19 cellular contexts compared by ENCODE assay signal in the genomic region with DNA sequence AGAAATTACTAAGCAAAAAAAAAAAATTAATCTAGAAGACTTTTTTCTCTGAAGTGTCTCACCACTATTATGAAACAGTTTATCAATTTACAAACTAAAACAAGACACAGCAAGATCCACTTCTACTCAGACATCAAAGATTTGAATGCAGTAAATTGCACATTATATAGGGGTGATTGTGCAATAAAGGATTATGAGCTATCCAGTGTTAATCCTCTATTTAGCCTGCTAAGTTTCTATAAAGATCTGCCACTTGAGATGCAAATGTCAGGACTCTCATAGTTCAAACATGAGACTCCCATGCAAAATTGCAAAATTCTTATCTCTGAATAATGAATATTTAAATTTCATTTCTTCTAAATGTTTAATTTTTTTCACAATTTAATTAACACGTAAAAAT. TPM values are rescaled to one million over a fixed set of nuclear protein-coding genes. Genes with fewer than 3 reads are reported as not detected.
"Had no signal": no experiment of that assay in that cellular context is flagged by ENCODE, and none has a peak within 500 bp of the region (broad histone marks: within the 10 kb centered on the region; RNA-seq: fewer than 3 reads in every experiment).

No MANE protein-coding gene starts in this region.

- H3K27ac ChIP-seq: ascending aorta, esophagus squamous epithelium, lower lobe of right lung, sigmoid colon, WERI-Rb-1 had no signal

- H3K27me3 ChIP-seq: ascending aorta, esophagus squamous epithelium, sigmoid colon had no signal

- H3K36me3 ChIP-seq: ascending aorta, esophagus squamous epithelium, lower lobe of right lung, sigmoid colon, WERI-Rb-1 had no signal

- H3K4me1 ChIP-seq: ascending aorta, lower lobe of right lung, sigmoid colon had no signal

- H3K9me3 ChIP-seq: ascending aorta, esophagus squamous epithelium, lower lobe of right lung, sigmoid colon had no signal

- H3K4me1 Mint-ChIP-seq: activated CD4-positive, alpha-beta T cell treated with anti-CD3 and anti-CD28 coated beads for 36 hours; activated CD8-positive, alpha-beta memory T cell treated with anti-CD3 and anti-CD28 coated beads, Interleukin-2, amount 10 ng/mL, durations not matched to agents 7 days and 5 days had no signal

- H3K36me3 Mint-ChIP-seq: activated CD4-positive, alpha-beta memory T cell treated with anti-CD3 and anti-CD28 coated beads for 36 hours; activated CD8-positive, alpha-beta memory T cell treated with anti-CD3 and anti-CD28 coated beads, Interleukin-2, amount 10 ng/mL, durations not matched to agents 7 days and 5 days had no signal

- DNase-seq: activated CD4-positive, alpha-beta memory T cell treated with anti-CD3 and anti-CD28 coated beads for 36 hours; activated CD4-positive, alpha-beta T cell treated with anti-CD3 and anti-CD28 coated beads for 36 hours; activated CD8-positive, alpha-beta memory T cell treated with anti-CD3 and anti-CD28 coated beads, Interleukin-2, amount 10 ng/mL, durations not matched to agents 7 days and 5 days; activated naive CD4-positive, alpha-beta T cell treated with anti-CD3 and anti-CD28 coated beads for 36 hours; activated T-cell treated with anti-CD3 and anti-CD28 coated beads, Interleukin-2, amount 50 U/mL, for 1 hour; esophagus squamous epithelium; glutamatergic neuron; lower lobe of right lung; sigmoid colon; stimulated activated CD4-positive, alpha-beta T cell treated with anti-CD3 and anti-CD28 coated beads, Interleukin-1b, Interleukin-23, amount 100 ng/mL, for 48 hours; T-helper 1 cell; T1000; WERI-Rb-1 had no signal

- H3K27ac Mint-ChIP-seq: activated CD4-positive, alpha-beta memory T cell treated with anti-CD3 and anti-CD28 coated beads for 36 hours; activated CD4-positive, alpha-beta T cell treated with anti-CD3 and anti-CD28 coated beads for 36 hours; activated CD8-positive, alpha-beta memory T cell treated with anti-CD3 and anti-CD28 coated beads, Interleukin-2, amount 10 ng/mL, durations not matched to agents 7 days and 5 days; activated naive CD4-positive, alpha-beta T cell treated with anti-CD3 and anti-CD28 coated beads for 36 hours; activated T-helper 2 cell treated with anti-CD3 and anti-CD28 coated beads, Interferon-gamma antibody, Interleukin-2, Interleukin-4, amounts not matched to agents 10 μg/mL and 5 μg/mL and 100 μg/mL, durations not matched to agents 14 hours and 24 hours and 36 hours; progenitor cell of endocrine pancreas had no signal

- H3K4me3 ChIP-seq: ascending aorta, esophagus squamous epithelium, lower lobe of right lung, sigmoid colon had no signal

- ATAC-seq: activated CD4-positive, alpha-beta T cell treated with anti-CD3 and anti-CD28 coated beads for 36 hours; activated CD8-positive, alpha-beta memory T cell treated with anti-CD3 and anti-CD28 coated beads, Interleukin-2, amount 10 ng/mL, durations not matched to agents 7 days and 5 days; lower lobe of right lung had no signal

- H3K4me3 Mint-ChIP-seq: activated CD4-positive, alpha-beta memory T cell treated with anti-CD3 and anti-CD28 coated beads for 36 hours; activated CD4-positive, alpha-beta T cell treated with anti-CD3 and anti-CD28 coated beads for 36 hours; activated CD8-positive, alpha-beta memory T cell treated with anti-CD3 and anti-CD28 coated beads, Interleukin-2, amount 10 ng/mL, durations not matched to agents 7 days and 5 days; activated naive CD4-positive, alpha-beta T cell treated with anti-CD3 and anti-CD28 coated beads for 36 hours had no signal

- H3K27me3 Mint-ChIP-seq: activated CD4-positive, alpha-beta memory T cell treated with anti-CD3 and anti-CD28 coated beads for 36 hours; activated CD4-positive, alpha-beta T cell treated with anti-CD3 and anti-CD28 coated beads for 36 hours; activated CD8-positive, alpha-beta memory T cell treated with anti-CD3 and anti-CD28 coated beads, Interleukin-2, amount 10 ng/mL, durations not matched to agents 7 days and 5 days; progenitor cell of endocrine pancreas had no signal

RNA-seq across cellular contexts. Expression of a gene that starts 2.2 kb away (rescaled TPM):
- total RNA-seq: activated CD4-positive, alpha-beta memory T cell treated with anti-CD3 and anti-CD28 coated beads for 36 hours; activated CD4-positive, alpha-beta T cell treated with anti-CD3 and anti-CD28 coated beads for 36 hours; activated CD8-positive, alpha-beta memory T cell treated with anti-CD3 and anti-CD28 coated beads, Interleukin-2, amount 10 ng/mL, durations not matched to agents 7 days and 5 days; activated naive CD4-positive, alpha-beta T cell treated with anti-CD3 and anti-CD28 coated beads for 36 hours; activated T-helper 2 cell treated with anti-CD3 and anti-CD28 coated beads, Interferon-gamma antibody, Interleukin-2, Interleukin-4, amounts not matched to agents 10 μg/mL and 5 μg/mL and 100 μg/mL, durations not matched to agents 14 hours and 24 hours and 36 hours; ascending aorta; esophagus squamous epithelium; fibroblast of villous mesenchyme; lower lobe of right lung; omental fat pad; progenitor cell of endocrine pancreas; sigmoid colon had no signal
- polyA plus RNA-seq: neural cell had no signal
